In the genomic region with DNA sequence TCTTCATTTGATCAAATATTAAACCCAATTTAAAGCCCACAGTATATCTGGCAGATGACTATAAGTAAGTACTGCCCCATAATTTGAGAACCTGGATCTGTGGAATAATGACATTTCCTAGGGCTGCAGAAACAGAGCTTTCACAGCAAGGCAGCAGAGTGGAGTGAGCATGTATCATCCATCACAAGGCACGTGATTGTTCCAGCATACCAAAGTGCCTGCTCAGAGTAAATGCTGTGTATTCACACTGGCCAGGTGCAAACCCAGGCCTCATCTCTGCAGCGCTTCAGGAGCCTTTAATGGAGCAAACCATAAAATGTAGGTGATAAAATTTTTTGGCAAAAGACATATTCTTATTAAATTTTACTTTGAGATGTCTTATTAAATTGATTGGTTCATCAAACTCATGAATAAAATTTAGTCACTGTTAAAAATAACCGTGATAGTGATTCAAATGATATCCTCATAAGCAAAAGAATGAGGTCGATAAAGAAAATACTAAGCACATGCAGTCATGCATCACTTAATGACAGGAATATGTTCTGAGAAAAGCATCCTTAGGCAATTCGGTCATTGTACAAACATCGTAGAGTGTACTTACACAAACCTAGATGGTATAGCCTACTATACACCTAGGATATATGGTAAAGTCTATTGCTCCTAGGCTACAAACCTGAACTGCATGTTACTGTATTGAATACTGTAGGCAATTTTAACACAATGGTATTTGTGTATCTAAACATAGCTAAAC, we compare ENCODE assay signal across 19 cellular contexts.
DNase-seq lines count a peak whose midpoint lies in the region; ATAC-seq and TF ChIP-seq lines count a peak whose summit lies in the region.
"Had no signal": no experiment of that assay in that cellular context is flagged by ENCODE, and none has a peak within 500 bp of the region (broad histone marks: within the 10 kb centered on the region; RNA-seq: fewer than 3 reads in every experiment).

No MANE protein-coding gene starts in this region.

- DNase-seq in HCEC 1CT (peak; percentile 23), NCI-H2081 (lab: John Stamatoyannopoulos, UW) (peak; percentile 70 to 90), amniotic epithelial cell (ENCODE audit: low read depth) (peak; percentile 46), myocyte (ENCODE audit: low read depth) (peak; percentile 17), NCI-H2227 (lab: John Stamatoyannopoulos, UW; ENCODE audit: unreplicated experiment) (no peak), transverse colon (no peak)
- no peak for DNase-seq in activated T-cell treated with anti-CD3 and anti-CD28 coated beads, Interleukin-2, amount 50 U/mL, for 24 hours
- DNase-seq: activated effector memory CD4-positive, alpha-beta T cell treated with Interleukin-2 at 50 U/mL for 16 hours; BE2C; DMS 273 treated with DMSO at 0.1 percent for 48 hours; erythroblast; glutamatergic neuron; midbrain; NCI-H524 treated with DMSO at 0.1 percent for 48 hours; stimulated activated CD4-positive, alpha-beta T cell treated with anti-CD3 and anti-CD28 coated beads, Interleukin-2, amount 100 ng/mL, for 24 hours had no signal

- peaks cover 9% of the 10 kb centered on the region for H3K9me3 Mint-ChIP-seq in stimulated activated memory B cell treated with anti-CD40 and anti-IgM and Interleukin-4, amounts not matched to agents 10 μg/mL and 1 μg/mL and 100 μg/mL, for 72 hours
- H3K9me3 Mint-ChIP-seq in activated T-cell treated with anti-CD3 and anti-CD28 coated beads, Interleukin-2, amount 50 U/mL, for 24 hours: no peaks in the 10 kb centered on the region

- in situ Hi-C loops in transverse colon (cut with MboI; ENCODE audit: low pct_ligation_motif_present in 1 of 4, low pct_unique_long_range_greater_than_20kb in 1 of 4, low sequenced_read_pairs in 3 of 4): no loop called here

- no peak for ATAC-seq in stimulated activated memory B cell treated with anti-CD40 and anti-IgM and Interleukin-4, amounts not matched to agents 10 μg/mL and 1 μg/mL and 100 μg/mL, for 72 hours
- ATAC-seq: activated CD4-positive, CD25-positive, alpha-beta regulatory T cell treated with anti-CD3 and anti-CD28 coated beads, Interleukin-2, amount 50 U/mL, for 24 hours; Right ventricle myocardium inferior; sciatic nerve had no signal

- no peaks in the 10 kb centered on the region for H3K36me3 Mint-ChIP-seq in stimulated activated memory B cell treated with anti-CD40 and anti-IgM and Interleukin-4, amounts not matched to agents 10 μg/mL and 1 μg/mL and 100 μg/mL, for 72 hours
- H3K36me3 Mint-ChIP-seq in activated T-cell treated with anti-CD3 and anti-CD28 coated beads, Interleukin-2, amount 50 U/mL, for 24 hours (ENCODE audit: low read depth): no peaks in the 10 kb centered on the region

- H3K9me3 ChIP-seq in transverse colon: no peaks in the 10 kb centered on the region
- H3K9me3 ChIP-seq: BE2C had no signal

- H3K4me3 Mint-ChIP-seq in stimulated activated memory B cell treated with anti-CD40 and anti-IgM and Interleukin-4, amounts not matched to agents 10 μg/mL and 1 μg/mL and 100 μg/mL, for 72 hours: no peak overlapping the region
- no peak overlapping the region for H3K4me3 Mint-ChIP-seq in activated T-cell treated with anti-CD3 and anti-CD28 coated beads, Interleukin-2, amount 50 U/mL, for 24 hours

- TF ChIP-seq EP300 in transverse colon (IDR thresholded peaks at IDR 0.05; ENCODE audit: low read depth): no peak

- no peaks in the 10 kb centered on the region for H3K4me1 ChIP-seq in transverse colon
- H3K4me1 ChIP-seq: BE2C had no signal

- H3K27me3 ChIP-seq in transverse colon: no peaks in the 10 kb centered on the region
- H3K27me3 ChIP-seq: BE2C had no signal

- TF ChIP-seq POLR2A in transverse colon (IDR thresholded peaks at IDR 0.05): no peak

- intact Hi-C loops in transverse colon (cut with DNase I; ENCODE audit: low total_unique reads): no loop called here

- H3K27me3 Mint-ChIP-seq in stimulated activated memory B cell treated with anti-CD40 and anti-IgM and Interleukin-4, amounts not matched to agents 10 μg/mL and 1 μg/mL and 100 μg/mL, for 72 hours: peaks cover 14% of the 10 kb centered on the region
- peaks cover 10% of the 10 kb centered on the region for H3K27me3 Mint-ChIP-seq in activated T-cell treated with anti-CD3 and anti-CD28 coated beads, Interleukin-2, amount 50 U/mL, for 24 hours

- H3K4me3 ChIP-seq in transverse colon: no peak overlapping the region

- no peak for TF ChIP-seq CTCF in transverse colon (IDR thresholded peaks at IDR 0.05)

- no peak overlapping the region for H3K27ac Mint-ChIP-seq in stimulated activated memory B cell treated with anti-CD40 and anti-IgM and Interleukin-4, amounts not matched to agents 10 μg/mL and 1 μg/mL and 100 μg/mL, for 72 hours
- H3K27ac Mint-ChIP-seq in activated T-cell treated with anti-CD3 and anti-CD28 coated beads, Interleukin-2, amount 50 U/mL, for 24 hours: no peak overlapping the region

- H3K36me3 ChIP-seq in transverse colon: no peaks in the 10 kb centered on the region
- H3K36me3 ChIP-seq: BE2C had no signal

- no peaks in the 10 kb centered on the region for H3K4me1 Mint-ChIP-seq in stimulated activated memory B cell treated with anti-CD40 and anti-IgM and Interleukin-4, amounts not matched to agents 10 μg/mL and 1 μg/mL and 100 μg/mL, for 72 hours
- no peaks in the 10 kb centered on the region for H3K4me1 Mint-ChIP-seq in activated T-cell treated with anti-CD3 and anti-CD28 coated beads, Interleukin-2, amount 50 U/mL, for 24 hours (ENCODE audit: low read depth)

- 69 to 81% methylated on average over 4 to 6 of the region's 6 CpGs for WGBS in transverse colon (ENCODE audit: low coverage in 1 of 2), 2 donors

- no peak overlapping the region for H3K27ac ChIP-seq in transverse colon

Comparison
In these comparisons a context has a peak if more than half of its experiments do, and no peak if none do; other contexts are left out.
1. DNase-seq: peak in HCEC 1CT (single experiment), NCI-H2081 (2 of 2), amniotic epithelial cell (single experiment) and myocyte (single experiment); none in activated T-cell treated with anti-CD3 and anti-CD28 coated beads, Interleukin-2, amount 50 U/mL, for 24 hours (single experiment), NCI-H2227 (single experiment) and transverse colon (single experiment).